ENCODE assay signal across 8 cellular contexts in genomic region chr17:59892849-59893616, GRCh38. TPM values are rescaled to one million over a fixed set of nuclear protein-coding genes. Genes with fewer than 3 reads are reported as not detected.
DNase-seq lines count a peak whose midpoint lies in the region; ATAC-seq and TF ChIP-seq lines count a peak whose summit lies in the region.

Gene RPS6KB1 (plus strand): TSS chr17:59893121. CDS start chr17:59893185, 64 bp downstream.
Gene TUBD1 (minus strand): TSS chr17:59892943. CDS start chr17:59891002, 1,941 bp downstream.

- H3K9me3 ChIP-seq in RWPE2 (ENCODE audit: severe bottlenecking): no peaks in the 10 kb centered on the region

- peaks cover 14% of the 10 kb centered on the region for H3K36me3 ChIP-seq in RWPE2 (ENCODE audit: low read depth)

- H3K27ac Mint-ChIP-seq in naive thymus-derived CD8-positive, alpha-beta T cell: peak within 1 kb of the TSS; percentile 98 to 100 (median 99)

- ATAC-seq in RWPE2 (ENCODE audit: low read depth): peak; percentile 95
- ATAC-seq in naive thymus-derived CD8-positive, alpha-beta T cell: peak; percentile 92 to 93

- no peaks in the 10 kb centered on the region for H3K9me3 Mint-ChIP-seq in naive thymus-derived CD8-positive, alpha-beta T cell

- H3K27me3 Mint-ChIP-seq in naive thymus-derived CD8-positive, alpha-beta T cell: no peaks in the 10 kb centered on the region

- H3K4me3 ChIP-seq in RWPE2 (ENCODE audit: severe bottlenecking): peak within 1 kb of the TSS; percentile 74
- peak within 1 kb of the TSS; percentile 86 for H3K4me3 ChIP-seq in fibroblast of mammary gland (ENCODE audit: control insufficient read depth, low read depth, low read length)

- no peaks in the 10 kb centered on the region for H3K27me3 ChIP-seq in RWPE2 (ENCODE audit: insufficient read depth, poor library complexity, severe bottlenecking)

- H3K4me1 ChIP-seq in RWPE2 (ENCODE audit: insufficient read depth, poor library complexity, severe bottlenecking): peaks cover 15% of the 10 kb centered on the region

- DNase-seq in Daoy (ENCODE audit: low read depth) (peak; percentile 100), GOT3 (lab: John Stamatoyannopoulos, UW) (peak; percentile 89), LoVo (ENCODE audit: low spot score) (peak; percentile 100), RWPE2 (ENCODE audit: low spot score) (peak; percentile 97), fibroblast of mammary gland (ENCODE audit: low read depth) (peak; percentile 99)
- DNase-seq in activated T-helper 9 cell treated with anti-CD3 and anti-CD28 coated beads, Interleukin-2, amount 50 U/mL, for 16 hours (ENCODE audit: low read depth): peak; percentile 94
- peak; percentile 88 to 99 (median 98) for DNase-seq in naive thymus-derived CD8-positive, alpha-beta T cell
- DNase-seq in stimulated activated naive CD4-positive, alpha-beta T cell (lab: John Stamatoyannopoulos, UW): peak; percentile 91 to 98 (median 97)

- peak within 1 kb of the TSS; percentile 45 for H3K27ac ChIP-seq in RWPE2 (ENCODE audit: poor library complexity, severe bottlenecking)

- POLR2A ChIA-PET in naive thymus-derived CD8-positive, alpha-beta T cell (lab: Charles Lee): interaction anchor here (0.6 to 2.4 kb wide), 10 partner anchors 9 to 1636 kb away, joined by 3 to 19 read pairs (median 3); partner anchors contain the start of genes CLTC and RNFT1

- peaks cover 25 to 70% (median 62%) of the 10 kb centered on the region in 4 donors for H3K4me1 Mint-ChIP-seq in naive thymus-derived CD8-positive, alpha-beta T cell

- H3K4me3 Mint-ChIP-seq in naive thymus-derived CD8-positive, alpha-beta T cell: peak within 1 kb of the TSS; percentile 97 to 100 (median 100)

- TF ChIP-seq CTCF in RWPE2 (IDR thresholded peaks at IDR 0.05; ENCODE audit: poor library complexity, severe bottlenecking): no peak
- no peak for TF ChIP-seq CTCF in fibroblast of mammary gland (conservative IDR thresholded peaks at IDR 0.05; ENCODE audit: control insufficient read depth, insufficient read depth, low read depth, low read length)

- peaks cover 5 to 38% (median 7%) of the 10 kb centered on the region in 3 donors for H3K36me3 Mint-ChIP-seq in naive thymus-derived CD8-positive, alpha-beta T cell

RNA-seq across cellular contexts. Expression of gene RPS6KB1, which starts in this region (rescaled TPM):
- 14.4 and 16.1 TPM in 2 replicates for total RNA-seq in Daoy (2014; rRNA removed; shearing (Covaris generic))
- 10 to 100 TPM; 65.9 to 79.4 TPM for total RNA-seq in naive thymus-derived CD8-positive, alpha-beta T cell
- 10 to 100 TPM; 22.7 to 31.5 (median 23.5) TPM for polyA plus RNA-seq in naive thymus-derived CD8-positive, alpha-beta T cell

RNA-seq across cellular contexts. Expression of gene TUBD1, which starts in this region (rescaled TPM):
- total RNA-seq in Daoy (2014; rRNA removed; shearing (Covaris generic)): 16.4 and 19.8 TPM in 2 replicates
- 10 to 100 TPM; 33.5 to 36.7 TPM for total RNA-seq in naive thymus-derived CD8-positive, alpha-beta T cell
- polyA plus RNA-seq in naive thymus-derived CD8-positive, alpha-beta T cell: 10 to 100 TPM; 16.9 to 24.0 (median 17.0) TPM

Comparison
In these comparisons a context has a peak if more than half of its experiments do, and no peak if none do; other contexts are left out.
1. Peak in every context shown above with its lines: DNase-seq, ATAC-seq, H3K4me3 ChIP-seq and H3K27ac ChIP-seq.